ENCODE assay signal across 12 cellular contexts in the genomic region with DNA sequence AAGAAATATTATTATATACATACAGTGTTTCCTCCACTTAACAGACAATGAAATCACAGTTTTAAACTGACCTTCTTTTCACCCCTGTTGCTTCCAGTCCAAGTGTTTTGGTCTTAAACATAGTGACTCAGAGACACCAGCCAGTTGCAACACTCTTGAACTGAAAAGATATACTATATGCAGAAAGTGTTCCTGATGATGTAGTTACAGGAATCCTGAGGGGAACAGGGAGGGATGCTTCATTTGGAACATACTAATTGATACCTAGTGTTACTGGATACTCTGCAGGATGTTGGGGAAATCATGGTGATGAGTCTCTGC.
DNase-seq lines count a peak whose midpoint lies in the region; ATAC-seq and TF ChIP-seq lines count a peak whose summit lies in the region.
"Had no signal": no experiment of that assay in that cellular context is flagged by ENCODE, and none has a peak within 500 bp of the region (broad histone marks: within the 10 kb centered on the region; RNA-seq: fewer than 3 reads in every experiment).

No MANE protein-coding gene starts in this region.

- H3K27me3 ChIP-seq in adipocyte (replicated peaks; ENCODE audit: control insufficient read depth, insufficient read depth, low read length) (no peaks in the 10 kb centered on the region), gastrocnemius medialis (no peaks in the 10 kb centered on the region), left ventricle myocardium inferior (ENCODE audit: low read depth) (no peaks in the 10 kb centered on the region)
- H3K27me3 ChIP-seq: BE2C, Peyer's patch had no signal

- H3K4me1 ChIP-seq in adipocyte (ENCODE audit: control insufficient read depth, insufficient read depth, low read length) (peaks cover 12% of the 10 kb centered on the region), gastrocnemius medialis (no peaks in the 10 kb centered on the region), left ventricle myocardium inferior (no peaks in the 10 kb centered on the region)
- H3K4me1 ChIP-seq: BE2C, Peyer's patch had no signal

- H3K27ac ChIP-seq in gastrocnemius medialis, result no peak overlapping the region
- no peak overlapping the region for H3K27ac ChIP-seq in left ventricle myocardium inferior (replicated peaks)
- H3K27ac ChIP-seq: Peyer's patch, thoracic aorta had no signal

- H3K36me3 ChIP-seq in adipocyte (ENCODE audit: control insufficient read depth, insufficient read depth, low read length, severe bottlenecking) (no peaks in the 10 kb centered on the region), gastrocnemius medialis (no peaks in the 10 kb centered on the region), left ventricle myocardium inferior (no peaks in the 10 kb centered on the region)
- H3K36me3 ChIP-seq: BE2C, Peyer's patch, thoracic aorta had no signal

- in situ Hi-C loops in gastrocnemius medialis (cut with MboI; ENCODE audit: low sequenced_read_pairs in 4 of 4), result no loop called here

- peak; percentile 37 for ATAC-seq in Right ventricle myocardium inferior
- no peak for ATAC-seq in left ventricle myocardium superior
- no peak for ATAC-seq in gastrocnemius medialis
- ATAC-seq in GM21447 (IDR thresholded peaks at IDR 0.05; ENCODE audit: unreplicated experiment), result no peak

- intact Hi-C loops in Right ventricle myocardium inferior (cut with DNase I) (no loop called here), left ventricle myocardium superior (cut with micrococcal nuclease) (no loop called here), gastrocnemius medialis (cut with DNase I; ENCODE audit: low total_unique reads) (no loop called here), left ventricle myocardium inferior (cut with micrococcal nuclease) (no loop called here)

- H3K4me3 ChIP-seq in adipocyte (ENCODE audit: low read length) (no peak overlapping the region), fibroblast of villous mesenchyme (ENCODE audit: low read depth, low read length) (no peak overlapping the region), gastrocnemius medialis (no peak overlapping the region), left ventricle myocardium inferior (no peak overlapping the region)
- H3K4me3 ChIP-seq: Peyer's patch, thoracic aorta had no signal

- H3K9me3 ChIP-seq in adipocyte (ENCODE audit: control insufficient read depth, low read length) (peaks cover 21% of the 10 kb centered on the region), gastrocnemius medialis (no peaks in the 10 kb centered on the region), left ventricle myocardium inferior (replicated peaks) (peaks cover 25% of the 10 kb centered on the region)
- H3K9me3 ChIP-seq: BE2C, Peyer's patch, thoracic aorta had no signal

- DNase-seq in Right ventricle myocardium inferior (ENCODE audit: missing footprints) (no peak), left ventricle myocardium superior (no peak), adipocyte (ENCODE audit: low read depth) (peak; percentile 93), fibroblast of villous mesenchyme (ENCODE audit: low read depth) (peak; percentile 92), NCI-H82 (lab: John Stamatoyannopoulos, UW) (no peak), gastrocnemius medialis (no peak), left ventricle myocardium inferior (no peak)
- DNase-seq: BE2C, NCI-H1930, Peyer's patch had no signal

- no peak overlapping the region for H3K9ac ChIP-seq in adipocyte (ENCODE audit: low read length)

- TF ChIP-seq CTCF in fibroblast of villous mesenchyme (IDR thresholded peaks at IDR 0.05; ENCODE audit: insufficient read depth, low read depth, low read length), result no peak
- no peak for TF ChIP-seq CTCF in gastrocnemius medialis (IDR thresholded peaks at IDR 0.05 in 4 of 5, conservative IDR thresholded peaks at IDR 0.05 in 1 of 5)
- no peak for TF ChIP-seq CTCF in left ventricle myocardium inferior (IDR thresholded peaks at IDR 0.05; ENCODE audit: borderline replicate concordance)

- no peak for TF ChIP-seq POLR2A in gastrocnemius medialis (IDR thresholded peaks at IDR 0.05)

Comparison
In these comparisons a context has a peak if more than half of its experiments do, and no peak if none do; other contexts are left out.
1. DNase-seq: peak in adipocyte (single experiment) and fibroblast of villous mesenchyme (single experiment); none in Right ventricle myocardium inferior (single experiment), left ventricle myocardium superior (single experiment), NCI-H82 (single experiment), gastrocnemius medialis (0 of 2) and left ventricle myocardium inferior (single experiment).